In genomic region chr22:20586403-20586745, GRCh38 we compare ENCODE assay signal across 1 cellular context.
A peak's percentile ranks its signal among the peaks of the same experiment; 100 is the strongest.
TF ChIP-seq lines count a peak whose summit lies in the region.

No MANE protein-coding gene starts in this region.

TF ChIP-seq in K562, 482 proteins besides CTCF, POLR2A, EP300 and RAD21 (continued from another document):
- TF ChIP-seq TFAM (CRISPR knock-in tag; conservative IDR thresholded peaks at IDR 0.05), result no peak
- TF ChIP-seq, protein P1, sequence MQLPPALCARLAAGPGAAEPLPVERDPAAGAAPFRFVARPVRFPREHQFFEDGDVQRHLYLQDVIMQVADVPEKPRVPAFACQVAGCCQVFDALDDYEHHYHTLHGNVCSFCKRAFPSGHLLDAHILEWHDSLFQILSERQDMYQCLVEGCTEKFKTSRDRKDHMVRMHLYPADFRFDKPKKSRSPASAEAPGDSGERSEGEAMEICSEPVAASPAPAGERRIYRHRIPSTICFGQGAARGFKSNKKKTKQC (CRISPR knock-in tag; IDR thresholded peaks at IDR 0.05), result 0 out of 2 replicates have a peak, but pooled peaks have one; percentile 58
- TF ChIP-seq ZC3H4 (CRISPR knock-in tag; IDR thresholded peaks at IDR 0.05; ENCODE audit: borderline replicate concordance), result peak; percentile 85
- TF ChIP-seq GTF2E2 (tag; IDR thresholded peaks at IDR 0.05), result no peak
- TF ChIP-seq CBX3 (IDR thresholded peaks at IDR 0.05; ENCODE audit: borderline replicate concordance in 1 of 2, low read length in 2 of 2), result peak in 1 of 2 experiments; percentile 72; a peak in 1 of 3 replicates
- TF ChIP-seq TCF7 (IDR thresholded peaks at IDR 0.05; ENCODE audit: borderline replicate concordance), result 0 out of 2 replicates have a peak, but pooled peaks have one; percentile 39
- TF ChIP-seq SRSF9 (IDR thresholded peaks at IDR 0.05; ENCODE audit: borderline replicate concordance, low read depth, low read length), result no peak
- TF ChIP-seq, protein P2, sequence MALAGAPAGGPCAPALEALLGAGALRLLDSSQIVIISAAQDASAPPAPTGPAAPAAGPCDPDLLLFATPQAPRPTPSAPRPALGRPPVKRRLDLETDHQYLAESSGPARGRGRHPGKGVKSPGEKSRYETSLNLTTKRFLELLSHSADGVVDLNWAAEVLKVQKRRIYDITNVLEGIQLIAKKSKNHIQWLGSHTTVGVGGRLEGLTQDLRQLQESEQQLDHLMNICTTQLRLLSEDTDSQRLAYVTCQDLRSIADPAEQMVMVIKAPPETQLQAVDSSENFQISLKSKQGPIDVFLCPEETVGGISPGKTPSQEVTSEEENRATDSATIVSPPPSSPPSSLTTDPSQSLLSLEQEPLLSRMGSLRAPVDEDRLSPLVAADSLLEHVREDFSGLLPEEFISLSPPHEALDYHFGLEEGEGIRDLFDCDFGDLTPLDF (CRISPR knock-in tag; IDR thresholded peaks at IDR 0.05), result no peak
- TF ChIP-seq POLR2G (IDR thresholded peaks at IDR 0.05; ENCODE audit: low read depth, low read length), result peak; percentile 73
- no peak for TF ChIP-seq ZNF766 (CRISPR knock-in tag; conservative IDR thresholded peaks at IDR 0.05)
- TF ChIP-seq ILF3 (IDR thresholded peaks at IDR 0.05; ENCODE audit: borderline replicate concordance), result no peak
- TF ChIP-seq MAFF (IDR thresholded peaks at IDR 0.05; ENCODE audit: low read length), result no peak
- TF ChIP-seq ZNF282 (CRISPR knock-in tag; IDR thresholded peaks at IDR 0.05), result peak; percentile 51; the same call in 1 of the 2 replicates
- peak in 1 of 2 experiments; percentile 7; a peak in 1 of 4 replicates for TF ChIP-seq SIX5 (IDR thresholded peaks at IDR 0.05; ENCODE audit: borderline replicate concordance in 1 of 2, insufficient read depth in 1 of 2, low read depth in 1 of 2, low read length in 2 of 2)
- TF ChIP-seq WHSC1 (IDR thresholded peaks at IDR 0.05; ENCODE audit: low read length), result peak; percentile 94
- peak in 1 of 3 experiments; percentile 29; a peak in 1 of 6 replicates for TF ChIP-seq ZBTB11 (CRISPR knock-in tag; IDR thresholded peaks at IDR 0.05)
- no peak for TF ChIP-seq FOXM1 (IDR thresholded peaks at IDR 0.05; ENCODE audit: low read depth)
- TF ChIP-seq FOXM1 (CRISPR knock-in tag; IDR thresholded peaks at IDR 0.05; ENCODE audit: low read depth), result peak; percentile 68; the same call in 1 of the 2 replicates
- TF ChIP-seq, protein P3, sequence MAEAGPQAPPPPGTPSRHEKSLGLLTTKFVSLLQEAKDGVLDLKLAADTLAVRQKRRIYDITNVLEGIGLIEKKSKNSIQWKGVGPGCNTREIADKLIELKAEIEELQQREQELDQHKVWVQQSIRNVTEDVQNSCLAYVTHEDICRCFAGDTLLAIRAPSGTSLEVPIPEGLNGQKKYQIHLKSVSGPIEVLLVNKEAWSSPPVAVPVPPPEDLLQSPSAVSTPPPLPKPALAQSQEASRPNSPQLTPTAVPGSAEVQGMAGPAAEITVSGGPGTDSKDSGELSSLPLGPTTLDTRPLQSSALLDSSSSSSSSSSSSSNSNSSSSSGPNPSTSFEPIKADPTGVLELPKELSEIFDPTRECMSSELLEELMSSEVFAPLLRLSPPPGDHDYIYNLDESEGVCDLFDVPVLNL (CRISPR knock-in tag; IDR thresholded peaks at IDR 0.05; ENCODE audit: low read depth), result 0 out of 2 replicates have a peak, but pooled peaks have one; percentile 24
- 0 out of 2 replicates have a peak, but pooled peaks have one; percentile 26 for TF ChIP-seq HBP1 (CRISPR knock-in tag; IDR thresholded peaks at IDR 0.05)
- no peak for TF ChIP-seq GTF2A2 (tag; IDR thresholded peaks at IDR 0.05)
- TF ChIP-seq NR1H2 (CRISPR knock-in tag; IDR thresholded peaks at IDR 0.05), result peak; percentile 22; the same call in 1 of the 2 replicates
- no peak for TF ChIP-seq ZNF133 (CRISPR knock-in tag; IDR thresholded peaks at IDR 0.05)
- peak; percentile 65; the same call in 1 of the 2 replicates for TF ChIP-seq PHB (CRISPR knock-in tag; IDR thresholded peaks at IDR 0.05)
- peak; percentile 26; the same call in 1 of the 2 replicates for TF ChIP-seq TFAP4 (CRISPR knock-in tag; IDR thresholded peaks at IDR 0.05; ENCODE audit: borderline replicate concordance)
- TF ChIP-seq, protein P4, sequence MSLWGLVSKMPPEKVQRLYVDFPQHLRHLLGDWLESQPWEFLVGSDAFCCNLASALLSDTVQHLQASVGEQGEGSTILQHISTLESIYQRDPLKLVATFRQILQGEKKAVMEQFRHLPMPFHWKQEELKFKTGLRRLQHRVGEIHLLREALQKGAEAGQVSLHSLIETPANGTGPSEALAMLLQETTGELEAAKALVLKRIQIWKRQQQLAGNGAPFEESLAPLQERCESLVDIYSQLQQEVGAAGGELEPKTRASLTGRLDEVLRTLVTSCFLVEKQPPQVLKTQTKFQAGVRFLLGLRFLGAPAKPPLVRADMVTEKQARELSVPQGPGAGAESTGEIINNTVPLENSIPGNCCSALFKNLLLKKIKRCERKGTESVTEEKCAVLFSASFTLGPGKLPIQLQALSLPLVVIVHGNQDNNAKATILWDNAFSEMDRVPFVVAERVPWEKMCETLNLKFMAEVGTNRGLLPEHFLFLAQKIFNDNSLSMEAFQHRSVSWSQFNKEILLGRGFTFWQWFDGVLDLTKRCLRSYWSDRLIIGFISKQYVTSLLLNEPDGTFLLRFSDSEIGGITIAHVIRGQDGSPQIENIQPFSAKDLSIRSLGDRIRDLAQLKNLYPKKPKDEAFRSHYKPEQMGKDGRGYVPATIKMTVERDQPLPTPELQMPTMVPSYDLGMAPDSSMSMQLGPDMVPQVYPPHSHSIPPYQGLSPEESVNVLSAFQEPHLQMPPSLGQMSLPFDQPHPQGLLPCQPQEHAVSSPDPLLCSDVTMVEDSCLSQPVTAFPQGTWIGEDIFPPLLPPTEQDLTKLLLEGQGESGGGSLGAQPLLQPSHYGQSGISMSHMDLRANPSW (CRISPR knock-in tag; IDR thresholded peaks at IDR 0.05), result no peak
